In genomic region chr11:94544832-94545640, GRCh38 we compare ENCODE assay signal across 8 cellular contexts. TPM values are rescaled to one million over a fixed set of nuclear protein-coding genes. Genes with fewer than 3 reads are reported as not detected.
DNase-seq lines count a peak whose midpoint lies in the region; ATAC-seq, FAIRE-seq and TF ChIP-seq lines count a peak whose summit lies in the region.

No MANE protein-coding gene starts in this region.

- intact Hi-C loops in mammary epithelial cell (cut with micrococcal nuclease) (no loop called here), HepG2 (cut with micrococcal nuclease; ENCODE audit: unreplicated experiment) (no loop called here), testis (cut with DNase I; ENCODE audit: low total_unique reads) (no loop called here)

- no peak for TF ChIP-seq EP300 in HepG2 (IDR thresholded peaks at IDR 0.05; ENCODE audit: low read depth in 2 of 2, low read length in 2 of 2)
- TF ChIP-seq EP300 in HepG2 (CRISPR knock-in tag; IDR thresholded peaks at IDR 0.05; ENCODE audit: borderline replicate concordance), result no peak

- TF ChIP-seq POLR2A in HepG2 (IDR thresholded peaks at IDR 0.05; ENCODE audit: insufficient read depth in 1 of 2, low read depth in 2 of 2, low read length in 2 of 2), result no peak
- no peak for TF ChIP-seq POLR2A in testis (IDR thresholded peaks at IDR 0.05)

- H3K4me1 ChIP-seq in HUES64 (ENCODE audit: insufficient read depth, low read length), result peaks cover 13% of the 10 kb centered on the region
- peaks cover 16% of the 10 kb centered on the region for H3K4me1 ChIP-seq in mammary epithelial cell (ENCODE audit: insufficient read depth, low read length)
- H3K4me1 ChIP-seq in HepG2 (ENCODE audit: insufficient read depth, low read length), result peaks cover 5% of the 10 kb centered on the region; the same call in 1 of the 2 replicates
- H3K4me1 ChIP-seq in testis, result no peaks in the 10 kb centered on the region

- in situ Hi-C loops in mammary epithelial cell (cut with MboI; ENCODE audit: low sequenced_read_pairs in 2 of 2) (no loop called here), HepG2 (cut with HindIII; ENCODE audit: extremely low pct_ligation_motif_present, low pct_unique_long_range_greater_than_20kb) (no loop called here)

- H3K27ac ChIP-seq in AG04450 (ENCODE audit: low read depth, low read length) (no peak overlapping the region), HUES64 (ENCODE audit: low read depth, low read length) (no peak overlapping the region), mammary epithelial cell (ENCODE audit: insufficient read depth, low read depth, low read length) (no peak overlapping the region), HepG2 (ENCODE audit: extremely low read length, insufficient read depth, low read length) (no peak overlapping the region), testis (peak overlapping the region; percentile 99)

- TF ChIP-seq RAD21 in HepG2 (CRISPR knock-in tag; IDR thresholded peaks at IDR 0.05), result no peak

- DNase-seq in AG04450 (ENCODE audit: low read depth, low spot score), result no peak
- no peak for DNase-seq in mammary epithelial cell
- DNase-seq in HepG2 (ENCODE audit: low spot score), result no peak
- DNase-seq in testis, result peak; percentile 26
- DNase-seq in NCI-H2107 treated with DMSO at 0.1 percent for 48 hours (lab: John Stamatoyannopoulos, UW; ENCODE audit: unreplicated experiment), result no peak
- DNase-seq in cerebellar nuclear complex (lab: John Stamatoyannopoulos, UW), result no peak

- H2AFZ ChIP-seq in mammary epithelial cell (ENCODE audit: low read depth, low read length) (peak overlapping the region; percentile 99), HepG2 (ENCODE audit: low read length) (no peak overlapping the region)

- H3K27me3 ChIP-seq in AG04450 (ENCODE audit: control insufficient read depth, insufficient read depth, low read length) (no peaks in the 10 kb centered on the region), HUES64 (ENCODE audit: insufficient read depth, low read length) (peaks cover 50% of the 10 kb centered on the region), mammary epithelial cell (ENCODE audit: insufficient read depth, low read length) (no peaks in the 10 kb centered on the region), HepG2 (ENCODE audit: control insufficient read depth in 1 of 2, insufficient read depth in 2 of 2, low read length in 2 of 2) (peaks cover 0 to 3% of the 10 kb centered on the region in 2 experiments; a peak in 2 of 5 replicates), testis (no peaks in the 10 kb centered on the region)

- BruUV-seq in mammary epithelial cell (replicated peaks; lab: Mats Ljungman, UMichigan) (no TSS peak), HepG2 (replicated peaks; lab: Mats Ljungman, UMichigan) (no TSS peak)

- TF ChIP-seq CTCF in AG04450 (IDR thresholded peaks at IDR 0.05; ENCODE audit: low read depth, low read length) (no peak), mammary epithelial cell (conservative IDR thresholded peaks at IDR 0.05 in 1 of 2, IDR thresholded peaks at IDR 0.05 in 1 of 2; ENCODE audit: extremely low read depth in 1 of 2, insufficient read depth in 1 of 2, low read depth in 1 of 2, low read length in 2 of 2) (no peak), HepG2 (CRISPR knock-in tag; IDR thresholded peaks at IDR 0.05) (no peak), testis (IDR thresholded peaks at IDR 0.05) (no peak)

- H4K20me1 ChIP-seq in mammary epithelial cell (ENCODE audit: insufficient read depth, low read length) (no peaks in the 10 kb centered on the region), HepG2 (ENCODE audit: insufficient read depth, low read length) (no peaks in the 10 kb centered on the region)

- H3K36me3 ChIP-seq in HUES64 (ENCODE audit: insufficient read depth, low read length), result no peaks in the 10 kb centered on the region
- no peaks in the 10 kb centered on the region for H3K36me3 ChIP-seq in mammary epithelial cell (ENCODE audit: insufficient read depth, low read length)
- no peaks in the 10 kb centered on the region for H3K36me3 ChIP-seq in HepG2 (replicated peaks in 1 of 2; ENCODE audit: control insufficient read depth in 1 of 2, insufficient read depth in 2 of 2, low read length in 2 of 2)
- no peaks in the 10 kb centered on the region for H3K36me3 ChIP-seq in testis (ENCODE audit: low read depth, missing control alignments)

- H3K9ac ChIP-seq in HUES64 (ENCODE audit: low read depth, low read length) (peak overlapping the region; percentile 48), mammary epithelial cell (ENCODE audit: insufficient read depth, low read length) (no peak overlapping the region), HepG2 (ENCODE audit: insufficient read depth, low read depth, low read length) (no peak overlapping the region)

- H3K9me3 ChIP-seq in AG04450 (ENCODE audit: control insufficient read depth, insufficient read depth, low read length), result peaks cover 8% of the 10 kb centered on the region; the same call in 1 of the 2 replicates
- H3K9me3 ChIP-seq in HUES64 (ENCODE audit: insufficient read depth, low read depth, low read length), result no peaks in the 10 kb centered on the region
- H3K9me3 ChIP-seq in mammary epithelial cell (replicated peaks; ENCODE audit: insufficient read depth, low read length), result no peaks in the 10 kb centered on the region
- H3K9me3 ChIP-seq in HepG2 (ENCODE audit: low read length), result no peaks in the 10 kb centered on the region
- H3K9me3 ChIP-seq in testis, result no peaks in the 10 kb centered on the region

- WGBS in HUES64, result 27% methylated on average over 72 of the region's 72 CpGs
- 80% methylated on average over 46 of the region's 72 CpGs for WGBS in mammary epithelial cell (ENCODE audit: low coverage, missing lambda C conversion rate)
- WGBS in HepG2 (ENCODE audit: low lambda C conversion rate), result 87% methylated on average over 42 of the region's 72 CpGs
- WGBS in testis, 2 donors, result 44 to 57% methylated on average over 12 to 53 of the region's 72 CpGs

- peaks cover 5% of the 10 kb centered on the region for H3K79me2 ChIP-seq in mammary epithelial cell (ENCODE audit: insufficient read depth, low read length)
- no peaks in the 10 kb centered on the region for H3K79me2 ChIP-seq in HepG2 (ENCODE audit: insufficient read depth, low read length)

- POLR2A ChIA-PET in AG04450 (lab: Yijun Ruan, JAX), result interaction anchor here (1.0 kb wide), 1 partner anchor 19 kb away, joined by 4 read pairs; no protein-coding TSS in a partner anchor
- POLR2A ChIA-PET in HepG2 (lab: Yijun Ruan, JAX), result interaction anchor here (0.6 kb wide), 1 partner anchor 963 kb away, joined by 3 read pairs; no protein-coding TSS in a partner anchor

- H3K4me2 ChIP-seq in mammary epithelial cell (ENCODE audit: insufficient read depth, low read depth, low read length), result peak overlapping the region; percentile 90
- peak overlapping the region; percentile 49; the same call in 1 of the 2 replicates for H3K4me2 ChIP-seq in HepG2 (ENCODE audit: low read depth, low read length)

- dilution Hi-C loops in mammary epithelial cell (cut with HindIII; ENCODE audit: low sequenced_read_pairs), result no loop called here

- no peak for FAIRE-seq in HepG2 (lab: Jason Lieb, UNC)

- ATAC-seq in HepG2 (no peak), HG03175 (IDR thresholded peaks at IDR 0.05; ENCODE audit: unreplicated experiment) (no peak)

- H3K4me3 ChIP-seq in AG04450 (ENCODE audit: low read depth, low read length) (peak overlapping the region; percentile 60), HUES64 (ENCODE audit: low read length) (peak overlapping the region; percentile 64), mammary epithelial cell (replicated peaks in 1 of 3; ENCODE audit: insufficient read depth in 1 of 3, low read depth in 2 of 3, low read length in 3 of 3) (peak overlapping the region in 2 of 3 experiments; percentile 46 to 49), HepG2 (replicated peaks in 1 of 3; ENCODE audit: insufficient read depth in 1 of 3, low read depth in 2 of 3, low read length in 3 of 3) (no peak overlapping the region), testis (peak overlapping the region; percentile 72 to 86)

- CTCF ChIA-PET in AG04450 (lab: Charles Lee) (no interaction called here), mammary epithelial cell (lab: Charles Lee; ENCODE audit: low non-redundant PET) (no interaction called here), HepG2 (lab: Yijun Ruan, JAX; ENCODE audit: low intra/inter-chr PET ratio, low total read pairs) (no interaction called here)

RNA-seq across cellular contexts. Expression of gene FUT4, which starts 1.3 kb away (rescaled TPM):
- polyA plus RNA-seq in AG04450 (2011; rRNA removed) (2.2 and 2.6 TPM in 2 replicates), mammary epithelial cell (0.56 TPM), HepG2 (2011; rRNA removed) (0.22 and 0.28 TPM in 2 replicates), testis (ENCODE audit: insufficient read depth, low read depth, low replicate concordance) (3.8 TPM)
- polyA minus RNA-seq in AG04450 (2011; rRNA and poly(A)+ RNA removed), result 2.3 and 3.5 TPM in 2 replicates
- 2.1 TPM for polyA plus RNA-seq in HUES64 (2013, experiment 1 of 2)
- 2.2 TPM for polyA plus RNA-seq in HUES64 (2013, experiment 2 of 2)
- total RNA-seq in mammary epithelial cell (1 to 10 TPM in 1 of 2 donors, under 1 TPM in 1; 0.33 to 1.2 TPM), HepG2 (2016; rRNA removed; fragmentation: Illumina TruSeq; extraction: Trizol) (0.35 and 0.60 TPM in 2 replicates), testis (1 to 10 TPM; 5.1 to 5.9 TPM)
- 2.4 TPM for polyA minus RNA-seq in mammary epithelial cell
- 0.09 TPM in 1 of 2 replicates, not detected in the other for total RNA-seq in HepG2 (2016; cell fraction: cytosol; rRNA removed; fragmentation: Illumina TruSeq; extraction: Trizol; ENCODE audit: low read depth)
- total RNA-seq in HepG2 (2016; cell fraction: insoluble cytoplasmic fraction; rRNA removed; fragmentation: Illumina TruSeq; extraction: Trizol), result 0.40 and 0.58 TPM in 2 replicates
- 0.24 and 0.28 TPM in 2 replicates for total RNA-seq in HepG2 (2016; cell fraction: membrane; rRNA removed; fragmentation: Illumina TruSeq; extraction: Trizol)
- total RNA-seq in HepG2 (2016; cell fraction: nucleus; rRNA removed; fragmentation: Illumina TruSeq; extraction: Trizol), result 0.50 and 0.62 TPM in 2 replicates
- polyA plus RNA-seq in HepG2 (2011; cell fraction: cytosol; rRNA removed), result 0.19 TPM in 2 replicates
- polyA plus RNA-seq in HepG2 (2011; cell fraction: nucleus; rRNA removed), result 0.23 and 0.29 TPM in 2 replicates
- 0.12 and 0.15 TPM in 2 replicates for polyA plus RNA-seq in HepG2 (2012)
- polyA plus RNA-seq in HepG2 (2016; cell fraction: cytosol; fragmentation: Illumina TruSeq; extraction: Trizol; ENCODE audit: low read depth), result 0.03 and 0.05 TPM in 2 replicates
- 0.38 TPM in 2 replicates for polyA plus RNA-seq in HepG2 (2016; cell fraction: insoluble cytoplasmic fraction; fragmentation: Illumina TruSeq; extraction: Trizol; ENCODE audit: low read depth)
- 0.09 and 0.16 TPM in 2 replicates for polyA plus RNA-seq in HepG2 (2016; cell fraction: membrane; fragmentation: Illumina TruSeq; extraction: Trizol; ENCODE audit: low read depth)
- polyA plus RNA-seq in HepG2 (2016; cell fraction: nucleus; fragmentation: Illumina TruSeq; extraction: Trizol; ENCODE audit: insufficient read depth, low read depth), result 0.89 and 0.92 TPM in 2 replicates
- polyA minus RNA-seq in HepG2 (2011; rRNA and poly(A)+ RNA removed; ENCODE audit: low replicate concordance), result 0.47 and 0.48 TPM in 2 replicates
- 0.30 and 0.35 TPM in 2 replicates for polyA minus RNA-seq in HepG2 (2011; cell fraction: cytosol; rRNA and poly(A)+ RNA removed)
- 0.50 and 0.77 TPM in 2 replicates for polyA minus RNA-seq in HepG2 (2011; cell fraction: nucleus; rRNA and poly(A)+ RNA removed)

RNA-seq across cellular contexts. Expression of gene PIWIL4, which starts 22.1 kb away (rescaled TPM):
- polyA plus RNA-seq in AG04450 (2011; rRNA removed), result 1.0 and 1.1 TPM in 2 replicates
- 0.41 and 0.65 TPM in 2 replicates for polyA minus RNA-seq in AG04450 (2011; rRNA and poly(A)+ RNA removed)
- polyA plus RNA-seq in HUES64 (2013, experiment 1 of 2), result 0.10 TPM
- 0.70 TPM for polyA plus RNA-seq in HUES64 (2013, experiment 2 of 2)
- under 1 TPM in 1 of 2 donors, not detected in 1; 0.33 TPM for total RNA-seq in mammary epithelial cell
- polyA plus RNA-seq in mammary epithelial cell, result 0.17 TPM
- not detected for polyA minus RNA-seq in mammary epithelial cell
- 0.15 TPM in 1 of 2 replicates, not detected in the other for total RNA-seq in HepG2 (2016; rRNA removed; fragmentation: Illumina TruSeq; extraction: Trizol)
- total RNA-seq in HepG2 (2016; cell fraction: cytosol; rRNA removed; fragmentation: Illumina TruSeq; extraction: Trizol; ENCODE audit: low read depth), result not detected in 2 replicates
- total RNA-seq in HepG2 (2016; cell fraction: insoluble cytoplasmic fraction; rRNA removed; fragmentation: Illumina TruSeq; extraction: Trizol), result not detected in 2 replicates
- not detected in 2 replicates for total RNA-seq in HepG2 (2016; cell fraction: membrane; rRNA removed; fragmentation: Illumina TruSeq; extraction: Trizol)
- total RNA-seq in HepG2 (2016; cell fraction: nucleus; rRNA removed; fragmentation: Illumina TruSeq; extraction: Trizol), result not detected in 2 replicates
- polyA plus RNA-seq in HepG2 (2011; rRNA removed), result 0.05 and 0.08 TPM in 2 replicates
- not detected in 2 replicates for polyA plus RNA-seq in HepG2 (2011; cell fraction: cytosol; rRNA removed)
- not detected in 2 replicates for polyA plus RNA-seq in HepG2 (2011; cell fraction: nucleus; rRNA removed)
- polyA plus RNA-seq in HepG2 (2012), result not detected in 2 replicates
- polyA plus RNA-seq in HepG2 (2016; cell fraction: cytosol; fragmentation: Illumina TruSeq; extraction: Trizol; ENCODE audit: low read depth), result not detected in 2 replicates
- polyA plus RNA-seq in HepG2 (2016; cell fraction: insoluble cytoplasmic fraction; fragmentation: Illumina TruSeq; extraction: Trizol; ENCODE audit: low read depth), result not detected in 2 replicates
- polyA plus RNA-seq in HepG2 (2016; cell fraction: membrane; fragmentation: Illumina TruSeq; extraction: Trizol; ENCODE audit: low read depth), result not detected in 2 replicates
- polyA plus RNA-seq in HepG2 (2016; cell fraction: nucleus; fragmentation: Illumina TruSeq; extraction: Trizol; ENCODE audit: insufficient read depth, low read depth), result not detected in 2 replicates
- not detected in 2 replicates for polyA minus RNA-seq in HepG2 (2011; rRNA and poly(A)+ RNA removed; ENCODE audit: low replicate concordance)
- not detected in 2 replicates for polyA minus RNA-seq in HepG2 (2011; cell fraction: cytosol; rRNA and poly(A)+ RNA removed)
- polyA minus RNA-seq in HepG2 (2011; cell fraction: nucleus; rRNA and poly(A)+ RNA removed), result not detected in 2 replicates
- total RNA-seq in testis, result 10 to 100 TPM; 23.0 to 30.2 TPM
- polyA plus RNA-seq in testis (ENCODE audit: insufficient read depth, low read depth, low replicate concordance), result 19.9 TPM

RNA-seq across cellular contexts. Expression of gene C11orf97, which starts 32.8 kb away (rescaled TPM):
- polyA plus RNA-seq in AG04450 (2011; rRNA removed), result not detected in 2 replicates
- polyA minus RNA-seq in AG04450 (2011; rRNA and poly(A)+ RNA removed), result not detected in 2 replicates
- not detected for polyA plus RNA-seq in HUES64 (2013, experiment 1 of 2)
- not detected for polyA plus RNA-seq in HUES64 (2013, experiment 2 of 2)
- not detected for total RNA-seq in mammary epithelial cell
- not detected for polyA plus RNA-seq in mammary epithelial cell
- not detected for polyA minus RNA-seq in mammary epithelial cell
- 0.35 TPM in 1 of 2 replicates, not detected in the other for total RNA-seq in HepG2 (2016; rRNA removed; fragmentation: Illumina TruSeq; extraction: Trizol)
- total RNA-seq in HepG2 (2016; cell fraction: cytosol; rRNA removed; fragmentation: Illumina TruSeq; extraction: Trizol; ENCODE audit: low read depth), result not detected in 2 replicates
- 0.30 and 0.87 TPM in 2 replicates for total RNA-seq in HepG2 (2016; cell fraction: insoluble cytoplasmic fraction; rRNA removed; fragmentation: Illumina TruSeq; extraction: Trizol)
- total RNA-seq in HepG2 (2016; cell fraction: membrane; rRNA removed; fragmentation: Illumina TruSeq; extraction: Trizol), result 0.56 TPM in 1 of 2 replicates, not detected in the other
- not detected in 2 replicates for total RNA-seq in HepG2 (2016; cell fraction: nucleus; rRNA removed; fragmentation: Illumina TruSeq; extraction: Trizol)
- polyA plus RNA-seq in HepG2 (2011; rRNA removed), result not detected in 2 replicates
- not detected in 2 replicates for polyA plus RNA-seq in HepG2 (2011; cell fraction: cytosol; rRNA removed)
- not detected in 2 replicates for polyA plus RNA-seq in HepG2 (2011; cell fraction: nucleus; rRNA removed)
- polyA plus RNA-seq in HepG2 (2012), result not detected in 2 replicates
- 0.16 and 0.20 TPM in 2 replicates for polyA plus RNA-seq in HepG2 (2016; cell fraction: cytosol; fragmentation: Illumina TruSeq; extraction: Trizol; ENCODE audit: low read depth)
- 0.40 and 0.50 TPM in 2 replicates for polyA plus RNA-seq in HepG2 (2016; cell fraction: insoluble cytoplasmic fraction; fragmentation: Illumina TruSeq; extraction: Trizol; ENCODE audit: low read depth)
- 0.30 TPM in 1 of 2 replicates, not detected in the other for polyA plus RNA-seq in HepG2 (2016; cell fraction: membrane; fragmentation: Illumina TruSeq; extraction: Trizol; ENCODE audit: low read depth)
- not detected in 2 replicates for polyA plus RNA-seq in HepG2 (2016; cell fraction: nucleus; fragmentation: Illumina TruSeq; extraction: Trizol; ENCODE audit: insufficient read depth, low read depth)
- not detected in 2 replicates for polyA minus RNA-seq in HepG2 (2011; rRNA and poly(A)+ RNA removed; ENCODE audit: low replicate concordance)
- polyA minus RNA-seq in HepG2 (2011; cell fraction: cytosol; rRNA and poly(A)+ RNA removed), result not detected in 2 replicates
- polyA minus RNA-seq in HepG2 (2011; cell fraction: nucleus; rRNA and poly(A)+ RNA removed), result not detected in 2 replicates
- total RNA-seq in testis, result 10 to 100 TPM in 1 of 2 donors, 1 to 10 TPM in 1; 6.4 to 10.4 TPM
- polyA plus RNA-seq in testis (ENCODE audit: insufficient read depth, low read depth, low replicate concordance), result 25.2 TPM

RNA-seq across cellular contexts. Expression of gene ANKRD49, which starts 51.3 kb away (rescaled TPM):
- polyA plus RNA-seq in AG04450 (2011; rRNA removed) (12.4 and 16.0 TPM in 2 replicates), mammary epithelial cell (6.2 TPM), HepG2 (2011; rRNA removed) (11.5 and 14.3 TPM in 2 replicates), testis (ENCODE audit: insufficient read depth, low read depth, low replicate concordance) (11.3 TPM)
- polyA minus RNA-seq in AG04450 (2011; rRNA and poly(A)+ RNA removed), result 5.9 and 8.3 TPM in 2 replicates
- polyA plus RNA-seq in HUES64 (2013, experiment 1 of 2), result 9.2 TPM
- polyA plus RNA-seq in HUES64 (2013, experiment 2 of 2), result 13.5 TPM
- total RNA-seq in mammary epithelial cell (10 to 100 TPM in 1 of 2 donors, 1 to 10 TPM in 1; 9.4 to 13.8 TPM), HepG2 (2016; rRNA removed; fragmentation: Illumina TruSeq; extraction: Trizol) (14.2 and 18.0 TPM in 2 replicates), testis (10 to 100 TPM; 13.4 to 14.8 TPM)
- 4.4 TPM for polyA minus RNA-seq in mammary epithelial cell
- total RNA-seq in HepG2 (2016; cell fraction: cytosol; rRNA removed; fragmentation: Illumina TruSeq; extraction: Trizol; ENCODE audit: low read depth), result 3.4 and 3.6 TPM in 2 replicates
- 15.5 and 18.5 TPM in 2 replicates for total RNA-seq in HepG2 (2016; cell fraction: insoluble cytoplasmic fraction; rRNA removed; fragmentation: Illumina TruSeq; extraction: Trizol)
- total RNA-seq in HepG2 (2016; cell fraction: membrane; rRNA removed; fragmentation: Illumina TruSeq; extraction: Trizol), result 9.1 and 11.7 TPM in 2 replicates
- 16.7 and 17.1 TPM in 2 replicates for total RNA-seq in HepG2 (2016; cell fraction: nucleus; rRNA removed; fragmentation: Illumina TruSeq; extraction: Trizol)
- 4.2 and 6.0 TPM in 2 replicates for polyA plus RNA-seq in HepG2 (2011; cell fraction: cytosol; rRNA removed)
- polyA plus RNA-seq in HepG2 (2011; cell fraction: nucleus; rRNA removed), result 10.0 and 12.8 TPM in 2 replicates
- 9.4 and 9.7 TPM in 2 replicates for polyA plus RNA-seq in HepG2 (2012)
- polyA plus RNA-seq in HepG2 (2016; cell fraction: cytosol; fragmentation: Illumina TruSeq; extraction: Trizol; ENCODE audit: low read depth), result 2.3 and 3.1 TPM in 2 replicates
- polyA plus RNA-seq in HepG2 (2016; cell fraction: insoluble cytoplasmic fraction; fragmentation: Illumina TruSeq; extraction: Trizol; ENCODE audit: low read depth), result 16.5 and 19.5 TPM in 2 replicates
- polyA plus RNA-seq in HepG2 (2016; cell fraction: membrane; fragmentation: Illumina TruSeq; extraction: Trizol; ENCODE audit: low read depth), result 5.7 and 5.8 TPM in 2 replicates
- 23.0 and 26.3 TPM in 2 replicates for polyA plus RNA-seq in HepG2 (2016; cell fraction: nucleus; fragmentation: Illumina TruSeq; extraction: Trizol; ENCODE audit: insufficient read depth, low read depth)
- 2.4 and 8.1 TPM in 2 replicates for polyA minus RNA-seq in HepG2 (2011; rRNA and poly(A)+ RNA removed; ENCODE audit: low replicate concordance)
- polyA minus RNA-seq in HepG2 (2011; cell fraction: cytosol; rRNA and poly(A)+ RNA removed), result 3.6 and 4.7 TPM in 2 replicates
- 13.1 and 15.5 TPM in 2 replicates for polyA minus RNA-seq in HepG2 (2011; cell fraction: nucleus; rRNA and poly(A)+ RNA removed)

RNA-seq across cellular contexts. Expression of gene MRE11, which starts 51.4 kb away (rescaled TPM):
- polyA plus RNA-seq in AG04450 (2011; rRNA removed), result 8.1 and 10.3 TPM in 2 replicates
- 5.7 and 7.5 TPM in 2 replicates for polyA minus RNA-seq in AG04450 (2011; rRNA and poly(A)+ RNA removed)
- 20.3 TPM for polyA plus RNA-seq in HUES64 (2013, experiment 1 of 2)
- polyA plus RNA-seq in HUES64 (2013, experiment 2 of 2), result 21.8 TPM
- total RNA-seq in mammary epithelial cell, result 10 to 100 TPM; 10.3 to 19.5 TPM
- 5.8 TPM for polyA plus RNA-seq in mammary epithelial cell
- polyA minus RNA-seq in mammary epithelial cell, result 4.8 TPM
- total RNA-seq in HepG2 (2016; rRNA removed; fragmentation: Illumina TruSeq; extraction: Trizol), result 37.3 and 58.2 TPM in 2 replicates
- 6.8 and 7.0 TPM in 2 replicates for total RNA-seq in HepG2 (2016; cell fraction: cytosol; rRNA removed; fragmentation: Illumina TruSeq; extraction: Trizol; ENCODE audit: low read depth)
- 37.9 and 58.6 TPM in 2 replicates for total RNA-seq in HepG2 (2016; cell fraction: insoluble cytoplasmic fraction; rRNA removed; fragmentation: Illumina TruSeq; extraction: Trizol)
- total RNA-seq in HepG2 (2016; cell fraction: membrane; rRNA removed; fragmentation: Illumina TruSeq; extraction: Trizol), result 7.8 and 9.1 TPM in 2 replicates
- total RNA-seq in HepG2 (2016; cell fraction: nucleus; rRNA removed; fragmentation: Illumina TruSeq; extraction: Trizol), result 72.1 and 72.4 TPM in 2 replicates
- polyA plus RNA-seq in HepG2 (2011; rRNA removed), result 5.2 and 7.2 TPM in 2 replicates
- polyA plus RNA-seq in HepG2 (2011; cell fraction: cytosol; rRNA removed), result 1.7 and 2.9 TPM in 2 replicates
- 9.2 and 10.0 TPM in 2 replicates for polyA plus RNA-seq in HepG2 (2011; cell fraction: nucleus; rRNA removed)
- polyA plus RNA-seq in HepG2 (2012), result 9.8 and 17.1 TPM in 2 replicates
- polyA plus RNA-seq in HepG2 (2016; cell fraction: cytosol; fragmentation: Illumina TruSeq; extraction: Trizol; ENCODE audit: low read depth), result 0.76 and 1.1 TPM in 2 replicates
- 28.4 and 33.0 TPM in 2 replicates for polyA plus RNA-seq in HepG2 (2016; cell fraction: insoluble cytoplasmic fraction; fragmentation: Illumina TruSeq; extraction: Trizol; ENCODE audit: low read depth)
- 1.8 and 2.1 TPM in 2 replicates for polyA plus RNA-seq in HepG2 (2016; cell fraction: membrane; fragmentation: Illumina TruSeq; extraction: Trizol; ENCODE audit: low read depth)
- polyA plus RNA-seq in HepG2 (2016; cell fraction: nucleus; fragmentation: Illumina TruSeq; extraction: Trizol; ENCODE audit: insufficient read depth, low read depth), result 43.6 and 48.1 TPM in 2 replicates
- 4.1 and 11.9 TPM in 2 replicates for polyA minus RNA-seq in HepG2 (2011; rRNA and poly(A)+ RNA removed; ENCODE audit: low replicate concordance)
- 6.9 and 11.3 TPM in 2 replicates for polyA minus RNA-seq in HepG2 (2011; cell fraction: cytosol; rRNA and poly(A)+ RNA removed)
- 43.0 and 56.7 TPM in 2 replicates for polyA minus RNA-seq in HepG2 (2011; cell fraction: nucleus; rRNA and poly(A)+ RNA removed)
- total RNA-seq in testis, result 10 to 100 TPM; 15.2 to 19.8 TPM
- 9.2 TPM for polyA plus RNA-seq in testis (ENCODE audit: insufficient read depth, low read depth, low replicate concordance)

Comparison
In these comparisons a context has a peak if more than half of its experiments do, and no peak if none do; other contexts are left out.
1. H3K27ac ChIP-seq: peak in testis (2 of 2); none in AG04450 (single experiment), HUES64 (single experiment), mammary epithelial cell (single experiment) and HepG2 (single experiment).
2. H3K4me3 ChIP-seq: peak in AG04450 (single experiment), HUES64 (single experiment), mammary epithelial cell (2 of 3) and testis (2 of 2); none in HepG2 (0 of 3).
3. RNA of gene PIWIL4, which starts 22.1 kb away (polyA plus RNA-seq): 19.9 TPM in testis (single experiment); 1.0 to 1.1 TPM in AG04450, 0.17 TPM in mammary epithelial cell (single experiment) and 0.05 to 0.08 TPM in HepG2; every median in the first group is over 10 times any median in the second.
4. RNA of gene C11orf97, which starts 32.8 kb away (polyA plus RNA-seq): 25.2 TPM in testis (single experiment); 0.16 to 0.50 TPM in HepG2, not detected in AG04450 and not detected in mammary epithelial cell (single experiment); every median in the first group is over 10 times any median in the second.